In the genomic region with DNA sequence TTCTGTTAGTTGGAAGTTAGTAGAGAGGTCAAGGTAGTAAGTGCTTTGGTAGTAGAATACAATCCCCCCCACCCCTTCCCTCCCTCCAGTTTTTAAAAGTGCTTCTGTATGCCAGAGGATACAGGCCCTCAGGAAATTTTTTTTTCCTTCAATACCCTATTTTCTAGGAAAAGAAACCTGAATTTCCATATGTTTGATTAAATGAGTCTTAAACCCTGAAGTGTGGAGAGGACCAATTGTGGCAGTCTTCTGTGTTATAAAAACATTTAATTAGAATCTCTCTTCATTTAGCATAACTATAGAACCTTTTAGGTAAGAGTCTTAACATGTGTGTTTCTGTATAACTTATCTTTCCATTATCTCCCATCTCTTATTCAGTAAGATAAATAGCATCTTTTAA, we compare ENCODE assay signal across 1 cellular context.
TF ChIP-seq lines count a peak whose summit lies in the region.

No MANE protein-coding gene starts in this region.

TF ChIP-seq in GM23338, 12 proteins besides CTCF, POLR2A, EP300 and RAD21 (continued from another document):
- TF ChIP-seq EZH2 (IDR thresholded peaks at IDR 0.05; ENCODE audit: low read depth, unreplicated experiment): no peak
